Comparison of ENCODE assay signal across 1 cellular context in genomic region chr7:129845178-129845971, GRCh38.
TF ChIP-seq lines count a peak whose summit lies in the region.

No MANE protein-coding gene starts in this region.

TF ChIP-seq in K562, 482 proteins besides CTCF, POLR2A, EP300 and RAD21 (continued from another document and continues in another):
- no peak for TF ChIP-seq CHCHD3 (CRISPR knock-in tag; IDR thresholded peaks at IDR 0.05)
- peak; percentile 18; the same call in 1 of the 2 replicates for TF ChIP-seq JUND (IDR thresholded peaks at IDR 0.05; ENCODE audit: borderline replicate concordance, low read depth, low read length)
- TF ChIP-seq JUND (tag; IDR thresholded peaks at IDR 0.05; ENCODE audit: borderline replicate concordance, low read depth, low read length), result no peak
- no peak for TF ChIP-seq GABPB2 (CRISPR knock-in tag; conservative IDR thresholded peaks at IDR 0.05)
- no peak for TF ChIP-seq ZNF384 (IDR thresholded peaks at IDR 0.05; ENCODE audit: low read depth, low read length)
- TF ChIP-seq EZH2 (IDR thresholded peaks at IDR 0.05; ENCODE audit: borderline replicate concordance, low read depth, low read length), result no peak
- TF ChIP-seq FUS (optimal IDR thresholded peaks at IDR 0.05; ENCODE audit: low read depth, low read length), result no peak
- no peak for TF ChIP-seq ZBTB8A (IDR thresholded peaks at IDR 0.05; ENCODE audit: partially characterized antibody)
- peak; percentile 72 for TF ChIP-seq SMARCA4 (IDR thresholded peaks at IDR 0.05)
- no peak for TF ChIP-seq CLOCK (CRISPR knock-in tag; IDR thresholded peaks at IDR 0.05; ENCODE audit: borderline replicate concordance)
- no peak for TF ChIP-seq ERF (CRISPR knock-in tag; IDR thresholded peaks at IDR 0.05)
- no peak for TF ChIP-seq LEF1 (IDR thresholded peaks at IDR 0.05)
- TF ChIP-seq ZNF696 (CRISPR knock-in tag; conservative IDR thresholded peaks at IDR 0.05), result no peak
- no peak for TF ChIP-seq MBD2 (IDR thresholded peaks at IDR 0.05; ENCODE audit: borderline replicate concordance, low read depth)
- TF ChIP-seq ZNF507 (tag; conservative IDR thresholded peaks at IDR 0.05), result no peak
- TF ChIP-seq ZNF263 (CRISPR knock-in tag; IDR thresholded peaks at IDR 0.05; ENCODE audit: borderline replicate concordance), result no peak
- no peak for TF ChIP-seq HDAC6 (IDR thresholded peaks at IDR 0.05; ENCODE audit: low read depth, low read length)
- TF ChIP-seq, protein P1, sequence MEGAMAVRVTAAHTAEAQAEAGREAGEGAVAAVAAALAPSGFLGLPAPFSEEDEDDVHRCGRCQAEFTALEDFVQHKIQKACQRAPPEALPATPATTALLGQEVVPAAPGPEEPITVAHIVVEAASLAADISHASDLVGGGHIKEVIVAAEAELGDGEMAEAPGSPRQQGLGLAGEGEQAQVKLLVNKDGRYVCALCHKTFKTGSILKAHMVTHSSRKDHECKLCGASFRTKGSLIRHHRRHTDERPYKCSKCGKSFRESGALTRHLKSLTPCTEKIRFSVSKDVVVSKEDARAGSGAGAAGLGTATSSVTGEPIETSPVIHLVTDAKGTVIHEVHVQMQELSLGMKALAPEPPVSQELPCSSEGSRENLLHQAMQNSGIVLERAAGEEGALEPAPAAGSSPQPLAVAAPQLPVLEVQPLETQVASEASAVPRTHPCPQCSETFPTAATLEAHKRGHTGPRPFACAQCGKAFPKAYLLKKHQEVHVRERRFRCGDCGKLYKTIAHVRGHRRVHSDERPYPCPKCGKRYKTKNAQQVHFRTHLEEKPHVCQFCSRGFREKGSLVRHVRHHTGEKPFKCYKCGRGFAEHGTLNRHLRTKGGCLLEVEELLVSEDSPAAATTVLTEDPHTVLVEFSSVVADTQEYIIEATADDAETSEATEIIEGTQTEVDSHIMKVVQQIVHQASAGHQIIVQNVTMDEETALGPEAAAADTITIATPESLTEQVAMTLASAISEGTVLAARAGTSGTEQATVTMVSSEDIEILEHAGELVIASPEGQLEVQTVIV (CRISPR knock-in tag; IDR thresholded peaks at IDR 0.05; ENCODE audit: borderline replicate concordance), result no peak
- no peak for TF ChIP-seq ZNF277 (CRISPR knock-in tag; IDR thresholded peaks at IDR 0.05; ENCODE audit: borderline replicate concordance)
- no peak for TF ChIP-seq BCL6 (CRISPR knock-in tag; IDR thresholded peaks at IDR 0.05)
- no peak for TF ChIP-seq GTF2A2 (tag; IDR thresholded peaks at IDR 0.05)
- peak in 1 of 2 experiments; percentile 51; a peak in 1 of 4 replicates for TF ChIP-seq ZNF318 (IDR thresholded peaks at IDR 0.05; ENCODE audit: borderline replicate concordance in 1 of 2, low read depth in 1 of 2)
- TF ChIP-seq, protein P2, sequence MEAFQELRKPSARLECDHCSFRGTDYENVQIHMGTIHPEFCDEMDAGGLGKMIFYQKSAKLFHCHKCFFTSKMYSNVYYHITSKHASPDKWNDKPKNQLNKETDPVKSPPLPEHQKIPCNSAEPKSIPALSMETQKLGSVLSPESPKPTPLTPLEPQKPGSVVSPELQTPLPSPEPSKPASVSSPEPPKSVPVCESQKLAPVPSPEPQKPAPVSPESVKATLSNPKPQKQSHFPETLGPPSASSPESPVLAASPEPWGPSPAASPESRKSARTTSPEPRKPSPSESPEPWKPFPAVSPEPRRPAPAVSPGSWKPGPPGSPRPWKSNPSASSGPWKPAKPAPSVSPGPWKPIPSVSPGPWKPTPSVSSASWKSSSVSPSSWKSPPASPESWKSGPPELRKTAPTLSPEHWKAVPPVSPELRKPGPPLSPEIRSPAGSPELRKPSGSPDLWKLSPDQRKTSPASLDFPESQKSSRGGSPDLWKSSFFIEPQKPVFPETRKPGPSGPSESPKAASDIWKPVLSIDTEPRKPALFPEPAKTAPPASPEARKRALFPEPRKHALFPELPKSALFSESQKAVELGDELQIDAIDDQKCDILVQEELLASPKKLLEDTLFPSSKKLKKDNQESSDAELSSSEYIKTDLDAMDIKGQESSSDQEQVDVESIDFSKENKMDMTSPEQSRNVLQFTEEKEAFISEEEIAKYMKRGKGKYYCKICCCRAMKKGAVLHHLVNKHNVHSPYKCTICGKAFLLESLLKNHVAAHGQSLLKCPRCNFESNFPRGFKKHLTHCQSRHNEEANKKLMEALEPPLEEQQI (IDR thresholded peaks at IDR 0.05), result no peak
- TF ChIP-seq, protein P3, sequence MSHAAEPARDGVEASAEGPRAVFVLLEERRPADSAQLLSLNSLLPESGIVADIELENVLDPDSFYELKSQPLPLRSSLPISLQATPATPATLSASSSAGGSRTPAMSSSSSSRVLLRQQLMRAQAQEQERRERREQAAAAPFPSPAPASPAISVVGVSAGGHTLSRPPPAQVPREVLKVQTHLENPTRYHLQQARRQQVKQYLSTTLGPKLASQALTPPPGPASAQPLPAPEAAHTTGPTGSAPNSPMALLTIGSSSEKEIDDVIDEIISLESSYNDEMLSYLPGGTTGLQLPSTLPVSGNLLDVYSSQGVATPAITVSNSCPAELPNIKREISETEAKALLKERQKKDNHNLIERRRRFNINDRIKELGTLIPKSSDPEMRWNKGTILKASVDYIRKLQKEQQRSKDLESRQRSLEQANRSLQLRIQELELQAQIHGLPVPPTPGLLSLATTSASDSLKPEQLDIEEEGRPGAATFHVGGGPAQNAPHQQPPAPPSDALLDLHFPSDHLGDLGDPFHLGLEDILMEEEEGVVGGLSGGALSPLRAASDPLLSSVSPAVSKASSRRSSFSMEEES (CRISPR knock-in tag; IDR thresholded peaks at IDR 0.05), result no peak
- TF ChIP-seq HIVEP1 (CRISPR knock-in tag; IDR thresholded peaks at IDR 0.05), result no peak
- TF ChIP-seq, protein P4, sequence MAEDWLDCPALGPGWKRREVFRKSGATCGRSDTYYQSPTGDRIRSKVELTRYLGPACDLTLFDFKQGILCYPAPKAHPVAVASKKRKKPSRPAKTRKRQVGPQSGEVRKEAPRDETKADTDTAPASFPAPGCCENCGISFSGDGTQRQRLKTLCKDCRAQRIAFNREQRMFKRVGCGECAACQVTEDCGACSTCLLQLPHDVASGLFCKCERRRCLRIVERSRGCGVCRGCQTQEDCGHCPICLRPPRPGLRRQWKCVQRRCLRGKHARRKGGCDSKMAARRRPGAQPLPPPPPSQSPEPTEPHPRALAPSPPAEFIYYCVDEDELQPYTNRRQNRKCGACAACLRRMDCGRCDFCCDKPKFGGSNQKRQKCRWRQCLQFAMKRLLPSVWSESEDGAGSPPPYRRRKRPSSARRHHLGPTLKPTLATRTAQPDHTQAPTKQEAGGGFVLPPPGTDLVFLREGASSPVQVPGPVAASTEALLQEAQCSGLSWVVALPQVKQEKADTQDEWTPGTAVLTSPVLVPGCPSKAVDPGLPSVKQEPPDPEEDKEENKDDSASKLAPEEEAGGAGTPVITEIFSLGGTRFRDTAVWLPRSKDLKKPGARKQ (CRISPR knock-in tag; IDR thresholded peaks at IDR 0.05), result no peak
- TF ChIP-seq CCNT2 (IDR thresholded peaks at IDR 0.05; ENCODE audit: borderline replicate concordance, extremely low read depth, insufficient read length, low read depth, low read length), result no peak
- no peak for TF ChIP-seq TSHZ1 (CRISPR knock-in tag; IDR thresholded peaks at IDR 0.05)
